2 cellular contexts compared by ENCODE assay signal in the genomic region with DNA sequence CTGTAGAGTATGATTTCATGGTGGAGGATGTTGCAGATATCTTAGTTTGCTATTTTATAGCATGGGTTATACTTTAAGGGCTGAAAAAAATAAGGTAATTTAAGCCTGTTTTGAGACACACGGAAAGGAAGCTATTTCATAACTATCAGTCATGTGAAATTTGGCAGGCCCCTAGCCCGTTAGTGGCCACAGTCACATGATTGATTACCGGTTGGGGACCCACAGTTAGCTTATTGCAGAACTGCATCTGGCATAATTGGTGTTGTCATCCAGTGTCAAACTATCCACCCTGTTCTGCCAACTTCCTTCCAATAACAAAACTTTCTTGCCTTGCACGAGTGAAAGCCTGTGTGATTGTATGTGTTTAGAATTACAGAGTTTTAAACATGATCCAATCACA.
A peak's percentile ranks its signal among the peaks of the same experiment; 100 is the strongest.
TF ChIP-seq lines count a peak whose summit lies in the region.

No MANE protein-coding gene starts in this region.

TF ChIP-seq in K562, 482 proteins besides CTCF, POLR2A, EP300 and RAD21 (continues in another document):
- TF ChIP-seq KLF6 (CRISPR knock-in tag; IDR thresholded peaks at IDR 0.05; ENCODE audit: borderline replicate concordance) (no peak), BCLAF1 (IDR thresholded peaks at IDR 0.05; ENCODE audit: borderline replicate concordance in 1 of 2, control insufficient read depth in 1 of 2, low read depth in 2 of 2, low read length in 1 of 2) (no peak), HIVEP1 (CRISPR knock-in tag; IDR thresholded peaks at IDR 0.05) (no peak), ZNF445 (CRISPR knock-in tag; IDR thresholded peaks at IDR 0.05; ENCODE audit: low read depth) (no peak), DACH1 (IDR thresholded peaks at IDR 0.05; ENCODE audit: partially characterized antibody) (no peak), DEAF1 (CRISPR knock-in tag; IDR thresholded peaks at IDR 0.05) (no peak), RBM14 (IDR thresholded peaks at IDR 0.05; ENCODE audit: borderline replicate concordance, insufficient read depth, low read depth, low read length) (no peak), ZNF41 (CRISPR knock-in tag; conservative IDR thresholded peaks at IDR 0.05) (no peak), TEAD2 (tag; IDR thresholded peaks at IDR 0.05) (no peak), MCM3 (IDR thresholded peaks at IDR 0.05) (no peak), EGR1 (conservative IDR thresholded peaks at IDR 0.05) (no peak), POLR2H (tag; IDR thresholded peaks at IDR 0.05; ENCODE audit: low read depth) (0 out of 2 replicates have a peak, but pooled peaks have one; percentile 16), MEF2D (tag; conservative IDR thresholded peaks at IDR 0.05; ENCODE audit: low read depth) (no peak), CREB3 (tag; conservative IDR thresholded peaks at IDR 0.05; ENCODE audit: low read depth) (no peak), HLTF (IDR thresholded peaks at IDR 0.05) (no peak), GTF2A2 (tag; IDR thresholded peaks at IDR 0.05) (no peak), COPS2 (conservative IDR thresholded peaks at IDR 0.05) (no peak), MAFG (tag; conservative IDR thresholded peaks at IDR 0.05) (no peak), HNRNPL (IDR thresholded peaks at IDR 0.05; ENCODE audit: low read depth, low read length) (no peak), RFX7 (CRISPR knock-in tag; IDR thresholded peaks at IDR 0.05) (no peak), POLR2B (IDR thresholded peaks at IDR 0.05; ENCODE audit: low read depth, partially characterized antibody) (peak; percentile 38), MED1 (CRISPR knock-in tag; IDR thresholded peaks at IDR 0.05; ENCODE audit: borderline replicate concordance) (no peak), MEIS2 (IDR thresholded peaks at IDR 0.05; ENCODE audit: partially characterized antibody) (peak; percentile 85), SP2 (IDR thresholded peaks at IDR 0.05; ENCODE audit: extremely low read depth, low read depth, low read length, poor library complexity, severe bottlenecking) (no peak), CREM (IDR thresholded peaks at IDR 0.05; ENCODE audit: low read depth) (no peak), PHTF2 (CRISPR knock-in tag; IDR thresholded peaks at IDR 0.05) (no peak), SMC3 (conservative IDR thresholded peaks at IDR 0.05; ENCODE audit: insufficient read depth, low read depth, low read length) (no peak), FOXK2 (conservative IDR thresholded peaks at IDR 0.05 in 1 of 2, IDR thresholded peaks at IDR 0.05 in 1 of 2; ENCODE audit: low read depth in 2 of 2) (no peak), JUNB (CRISPR knock-in tag; conservative IDR thresholded peaks at IDR 0.05) (no peak), ZNF146 (CRISPR knock-in tag; IDR thresholded peaks at IDR 0.05; ENCODE audit: unreplicated experiment) (no peak), ZEB2 (IDR thresholded peaks at IDR 0.05) (no peak)
- TF ChIP-seq, protein P1, sequence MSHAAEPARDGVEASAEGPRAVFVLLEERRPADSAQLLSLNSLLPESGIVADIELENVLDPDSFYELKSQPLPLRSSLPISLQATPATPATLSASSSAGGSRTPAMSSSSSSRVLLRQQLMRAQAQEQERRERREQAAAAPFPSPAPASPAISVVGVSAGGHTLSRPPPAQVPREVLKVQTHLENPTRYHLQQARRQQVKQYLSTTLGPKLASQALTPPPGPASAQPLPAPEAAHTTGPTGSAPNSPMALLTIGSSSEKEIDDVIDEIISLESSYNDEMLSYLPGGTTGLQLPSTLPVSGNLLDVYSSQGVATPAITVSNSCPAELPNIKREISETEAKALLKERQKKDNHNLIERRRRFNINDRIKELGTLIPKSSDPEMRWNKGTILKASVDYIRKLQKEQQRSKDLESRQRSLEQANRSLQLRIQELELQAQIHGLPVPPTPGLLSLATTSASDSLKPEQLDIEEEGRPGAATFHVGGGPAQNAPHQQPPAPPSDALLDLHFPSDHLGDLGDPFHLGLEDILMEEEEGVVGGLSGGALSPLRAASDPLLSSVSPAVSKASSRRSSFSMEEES (CRISPR knock-in tag; IDR thresholded peaks at IDR 0.05), result peak; percentile 89

TF ChIP-seq in HepG2, 621 proteins besides CTCF, POLR2A, EP300 and RAD21:
- TF ChIP-seq SETDB1 (CRISPR knock-in tag; IDR thresholded peaks at IDR 0.05; ENCODE audit: borderline replicate concordance), result no peak
- TF ChIP-seq KAT8 (CRISPR knock-in tag; IDR thresholded peaks at IDR 0.05), result no peak
- no peak for TF ChIP-seq ZNF562 (CRISPR knock-in tag; IDR thresholded peaks at IDR 0.05; ENCODE audit: borderline replicate concordance)
- TF ChIP-seq ZNF205 (CRISPR knock-in tag; IDR thresholded peaks at IDR 0.05), result no peak
- TF ChIP-seq ZBTB4 (CRISPR knock-in tag; IDR thresholded peaks at IDR 0.05; ENCODE audit: borderline replicate concordance), result no peak
- 0 out of 2 replicates have a peak, but pooled peaks have one; percentile 14 for TF ChIP-seq IRF2 (CRISPR knock-in tag; IDR thresholded peaks at IDR 0.05)
- TF ChIP-seq, protein P2, sequence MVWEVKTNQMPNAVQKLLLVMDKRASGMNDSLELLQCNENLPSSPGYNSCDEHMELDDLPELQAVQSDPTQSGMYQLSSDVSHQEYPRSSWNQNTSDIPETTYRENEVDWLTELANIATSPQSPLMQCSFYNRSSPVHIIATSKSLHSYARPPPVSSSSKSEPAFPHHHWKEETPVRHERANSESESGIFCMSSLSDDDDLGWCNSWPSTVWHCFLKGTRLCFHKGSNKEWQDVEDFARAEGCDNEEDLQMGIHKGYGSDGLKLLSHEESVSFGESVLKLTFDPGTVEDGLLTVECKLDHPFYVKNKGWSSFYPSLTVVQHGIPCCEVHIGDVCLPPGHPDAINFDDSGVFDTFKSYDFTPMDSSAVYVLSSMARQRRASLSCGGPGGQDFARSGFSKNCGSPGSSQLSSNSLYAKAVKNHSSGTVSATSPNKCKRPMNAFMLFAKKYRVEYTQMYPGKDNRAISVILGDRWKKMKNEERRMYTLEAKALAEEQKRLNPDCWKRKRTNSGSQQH (CRISPR knock-in tag; IDR thresholded peaks at IDR 0.05; ENCODE audit: low read depth), result no peak
- TF ChIP-seq ZNF230 (CRISPR knock-in tag; IDR thresholded peaks at IDR 0.05), result no peak
- peak; percentile 47 for TF ChIP-seq RBM22 (optimal IDR thresholded peaks at IDR 0.05; ENCODE audit: low read length)
- TF ChIP-seq, protein P3, sequence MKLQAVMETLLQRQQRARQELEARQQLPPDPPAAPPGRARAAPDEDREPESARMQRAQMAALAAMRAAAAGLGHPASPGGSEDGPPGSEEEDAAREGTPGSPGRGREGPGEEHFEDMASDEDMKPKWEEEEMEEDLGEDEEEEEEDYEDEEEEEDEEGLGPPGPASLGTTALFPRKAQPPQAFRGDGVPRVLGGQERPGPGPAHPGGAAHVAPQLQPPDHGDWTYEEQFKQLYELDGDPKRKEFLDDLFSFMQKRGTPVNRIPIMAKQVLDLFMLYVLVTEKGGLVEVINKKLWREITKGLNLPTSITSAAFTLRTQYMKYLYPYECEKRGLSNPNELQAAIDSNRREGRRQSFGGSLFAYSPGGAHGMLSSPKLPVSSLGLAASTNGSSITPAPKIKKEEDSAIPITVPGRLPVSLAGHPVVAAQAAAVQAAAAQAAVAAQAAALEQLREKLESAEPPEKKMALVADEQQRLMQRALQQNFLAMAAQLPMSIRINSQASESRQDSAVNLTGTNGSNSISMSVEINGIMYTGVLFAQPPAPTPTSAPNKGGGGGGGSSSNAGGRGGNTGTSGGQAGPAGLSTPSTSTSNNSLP (IDR thresholded peaks at IDR 0.05; ENCODE audit: low read depth, low read length), result no peak
- TF ChIP-seq RBAK (CRISPR knock-in tag; IDR thresholded peaks at IDR 0.05), result no peak
- no peak for TF ChIP-seq ZNF138 (CRISPR knock-in tag; IDR thresholded peaks at IDR 0.05; ENCODE audit: low read depth)
- TF ChIP-seq KDM3A (CRISPR knock-in tag; IDR thresholded peaks at IDR 0.05; ENCODE audit: low read depth), result no peak
- no peak for TF ChIP-seq ZNF746 (CRISPR knock-in tag; IDR thresholded peaks at IDR 0.05)
- TF ChIP-seq BCL6 (CRISPR knock-in tag; IDR thresholded peaks at IDR 0.05), result no peak
- no peak for TF ChIP-seq HNRNPLL (IDR thresholded peaks at IDR 0.05; ENCODE audit: low read depth, low read length, poor library complexity, severe bottlenecking)
- no peak for TF ChIP-seq TCF12 (IDR thresholded peaks at IDR 0.05)
- TF ChIP-seq TCF12 (CRISPR knock-in tag; IDR thresholded peaks at IDR 0.05), result no peak
TF ChIP-seq in HepG2: peak in this region for 2.
